18 cellular contexts compared by ENCODE assay signal in the genomic region with DNA sequence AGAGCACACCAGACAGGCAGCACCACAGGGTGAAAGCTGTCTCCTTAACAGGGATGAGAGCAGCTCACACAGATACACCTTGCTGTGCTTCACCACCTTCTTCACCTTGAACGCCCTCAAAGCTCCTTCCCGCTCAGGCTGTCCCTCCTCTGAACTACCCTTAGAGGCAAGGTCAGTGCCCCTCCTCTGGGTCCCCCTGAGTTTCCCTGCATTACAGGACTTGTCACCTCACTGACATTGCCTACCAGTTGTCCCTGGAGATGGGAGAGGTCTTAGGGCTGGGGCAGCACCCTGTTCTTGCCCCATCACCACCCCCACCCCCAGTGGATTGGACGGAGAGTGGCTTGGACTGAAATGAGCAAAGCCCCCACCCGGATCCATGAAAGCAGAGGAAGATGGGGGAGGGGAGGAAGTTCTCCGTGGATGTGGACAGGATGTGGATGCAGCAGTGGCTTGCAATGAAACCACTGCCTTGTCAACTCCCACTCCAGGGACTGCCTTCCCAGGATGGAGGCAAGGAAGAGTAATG.
DNase-seq lines count a peak whose midpoint lies in the region; ATAC-seq and TF ChIP-seq lines count a peak whose summit lies in the region.
"Had no signal": no experiment of that assay in that cellular context is flagged by ENCODE, and none has a peak within 500 bp of the region (broad histone marks: within the 10 kb centered on the region; RNA-seq: fewer than 3 reads in every experiment).

No MANE protein-coding gene starts in this region.

- peak; percentile 34 for DNase-seq in right atrium auricular region (ENCODE audit: low spot score)
- no peak for DNase-seq in left ventricle myocardium inferior
- peak; percentile 56 for DNase-seq in coronary artery (ENCODE audit: low spot score)
- peak; percentile 16 for DNase-seq in posterior vena cava (ENCODE audit: low spot score)
- DNase-seq in vagina (ENCODE audit: extremely low spot score in 2 of 2) = peak; percentile 81 to 84
- no peak for DNase-seq in NK-92 (lab: John Stamatoyannopoulos, UW; ENCODE audit: unreplicated experiment)
- DNase-seq in hippocampal formation (lab: John Stamatoyannopoulos, UW) = no peak
- DNase-seq: DMS53, IMR-90, Karpas-422, MG63, NCI-H1092 treated with DMSO at 0.1 percent for 48 hours, NCI-H2081 treated with DMSO at 0.1 percent for 48 hours, NCI-H510A, NCI-H774, PC-3 had no signal

- H3K4me3 ChIP-seq in right atrium auricular region (no peak overlapping the region), left ventricle myocardium inferior (no peak overlapping the region), coronary artery (no peak overlapping the region), vagina (no peak overlapping the region)
- H3K4me3 ChIP-seq: MG63 had no signal

- no peaks in the 10 kb centered on the region for H3K9me3 ChIP-seq in right atrium auricular region
- H3K9me3 ChIP-seq in left ventricle myocardium inferior (replicated peaks) = no peaks in the 10 kb centered on the region
- no peaks in the 10 kb centered on the region for H3K9me3 ChIP-seq in vagina
- H3K9me3 ChIP-seq: MG63 had no signal

- ATAC-seq in HG03280 (IDR thresholded peaks at IDR 0.05; ENCODE audit: unreplicated experiment) = no peak
- ATAC-seq: PC-3 had no signal

- TF ChIP-seq CTCF in right atrium auricular region (IDR thresholded peaks at IDR 0.05) (no peak), left ventricle myocardium inferior (IDR thresholded peaks at IDR 0.05; ENCODE audit: borderline replicate concordance) (no peak), coronary artery (IDR thresholded peaks at IDR 0.05) (no peak), vagina (IDR thresholded peaks at IDR 0.05) (no peak)

- H3K27ac ChIP-seq in right atrium auricular region = no peak overlapping the region
- no peak overlapping the region for H3K27ac ChIP-seq in left ventricle myocardium inferior (replicated peaks)
- no peak overlapping the region for H3K27ac ChIP-seq in coronary artery
- no peak overlapping the region for H3K27ac ChIP-seq in vagina
- H3K27ac ChIP-seq: RWPE1 had no signal

- no peaks in the 10 kb centered on the region for H3K4me1 ChIP-seq in right atrium auricular region
- H3K4me1 ChIP-seq in left ventricle myocardium inferior = no peaks in the 10 kb centered on the region
- no peaks in the 10 kb centered on the region for H3K4me1 ChIP-seq in vagina

- no peak for TF ChIP-seq POLR2A in vagina (IDR thresholded peaks at IDR 0.05)

- no peaks in the 10 kb centered on the region for H3K36me3 ChIP-seq in right atrium auricular region
- H3K36me3 ChIP-seq in left ventricle myocardium inferior = no peaks in the 10 kb centered on the region
- no peaks in the 10 kb centered on the region for H3K36me3 ChIP-seq in vagina
- H3K36me3 ChIP-seq: MG63 had no signal

- H3K27me3 ChIP-seq in right atrium auricular region = no peaks in the 10 kb centered on the region
- peaks cover 21% of the 10 kb centered on the region for H3K27me3 ChIP-seq in left ventricle myocardium inferior (ENCODE audit: low read depth)
- H3K27me3 ChIP-seq in vagina = no peaks in the 10 kb centered on the region
- H3K27me3 ChIP-seq: MG63 had no signal

- intact Hi-C loops in left ventricle myocardium inferior (cut with micrococcal nuclease) = no loop called here
- intact Hi-C loops in posterior vena cava (cut with DNase I) = no loop called here
- intact Hi-C loops in vagina (cut with DNase I) = loop anchor here (10.0 kb wide), 1 partner anchor 1508 kb away; no protein-coding TSS in a partner anchor

Comparison
In these comparisons a context has a peak if more than half of its experiments do, and no peak if none do; other contexts are left out.
1. DNase-seq: peak in right atrium auricular region (single experiment), coronary artery (single experiment), posterior vena cava (single experiment) and vagina (2 of 2); none in left ventricle myocardium inferior (single experiment), NK-92 (single experiment) and hippocampal formation (0 of 2).